ENCODE assay signal across 21 cellular contexts in genomic region chr19:47499863-47500830, GRCh38. TPM values are rescaled to one million over a fixed set of nuclear protein-coding genes. Genes with fewer than 3 reads are reported as not detected.
DNase-seq lines count a peak whose midpoint lies in the region; ATAC-seq and TF ChIP-seq lines count a peak whose summit lies in the region.
"Had no signal": no experiment of that assay in that cellular context is flagged by ENCODE, and none has a peak within 500 bp of the region (broad histone marks: within the 10 kb centered on the region; RNA-seq: fewer than 3 reads in every experiment).

No MANE protein-coding gene starts in this region.

- H3K36me3 ChIP-seq in adipocyte (ENCODE audit: control insufficient read depth, insufficient read depth, low read length, severe bottlenecking), result peaks cover 78% of the 10 kb centered on the region

- peak overlapping the region; percentile 5 for H3K9ac ChIP-seq in adipocyte (ENCODE audit: low read length)
- H3K9ac ChIP-seq: BLaER1 had no signal

- H3K4me3 Mint-ChIP-seq in CD14-positive monocyte, result no peak overlapping the region
- H3K4me3 Mint-ChIP-seq: activated T-helper 17 cell treated with anti-CD3 and anti-CD28 coated beads, Interleukin-2, amount 50 U/mL, for 72 hours had no signal

- no peak overlapping the region for H3K27ac Mint-ChIP-seq in CD14-positive monocyte
- H3K27ac Mint-ChIP-seq: activated T-helper 17 cell treated with anti-CD3 and anti-CD28 coated beads, Interleukin-2, amount 50 U/mL, for 72 hours had no signal

- DNase-seq in NCI-H2196 (lab: John Stamatoyannopoulos, UW; ENCODE audit: unreplicated experiment) (peak; percentile 25), NCI-H2196 treated with DMSO at 0.1 percent for 48 hours (lab: John Stamatoyannopoulos, UW; ENCODE audit: unreplicated experiment) (no peak), adipocyte (ENCODE audit: low read depth) (no peak), head of caudate nucleus (peak in 37 of 42 donors; percentile 49 to 86 (median 67)), superior temporal gyrus (ENCODE audit: extremely low spot score) (peak; percentile 12), CD14-positive monocyte (ENCODE audit: low spot score) (no peak)
- DNase-seq: DMS153; effector memory CD4-positive, alpha-beta T cell; IMR-90; naive thymus-derived CD8-positive, alpha-beta T cell; NCI-H187 treated with DMSO at 0.1 percent for 48 hours; small intestine; stimulated activated CD4-positive, alpha-beta T cell treated with anti-CD3 and anti-CD28 coated beads, Interleukin-4, amount 100 ng/mL, for 4 hours; testis had no signal

- intact Hi-C loops in head of caudate nucleus (cut with DNase I) (no loop called here), CD14-positive monocyte (cut with micrococcal nuclease) (no loop called here)

- H3K9me3 ChIP-seq in adipocyte (ENCODE audit: control insufficient read depth, low read length), result no peaks in the 10 kb centered on the region
- H3K9me3 ChIP-seq: BLaER1, heart left ventricle, testis had no signal

- H3K4me1 ChIP-seq in adipocyte (ENCODE audit: control insufficient read depth, insufficient read depth, low read length), result peaks cover 23% of the 10 kb centered on the region
- H3K4me1 ChIP-seq: testis had no signal

- H3K27me3 Mint-ChIP-seq in CD14-positive monocyte (ENCODE audit: low read depth in 3 of 3), result peaks cover 0 to 2% (median 2%) of the 10 kb centered on the region in 3 donors
- H3K27me3 Mint-ChIP-seq: activated T-helper 17 cell treated with anti-CD3 and anti-CD28 coated beads, Interleukin-2, amount 50 U/mL, for 72 hours; naive thymus-derived CD8-positive, alpha-beta T cell had no signal

- H3K9me3 Mint-ChIP-seq in CD14-positive monocyte, result no peaks in the 10 kb centered on the region
- H3K9me3 Mint-ChIP-seq: activated T-helper 17 cell treated with anti-CD3 and anti-CD28 coated beads, Interleukin-2, amount 50 U/mL, for 72 hours; naive thymus-derived CD8-positive, alpha-beta T cell had no signal

- no peaks in the 10 kb centered on the region for H3K27me3 ChIP-seq in adipocyte (replicated peaks; ENCODE audit: control insufficient read depth, insufficient read depth, low read length)
- H3K27me3 ChIP-seq: BLaER1, heart left ventricle, testis had no signal

- no peak overlapping the region for H3K4me3 ChIP-seq in adipocyte (ENCODE audit: low read length)
- H3K4me3 ChIP-seq: BLaER1, heart left ventricle, testis had no signal

- TF ChIP-seq CTCF in CD14-positive monocyte (IDR thresholded peaks at IDR 0.05), result no peak

- H3K36me3 Mint-ChIP-seq in CD14-positive monocyte, result peaks cover 80 to 98% of the 10 kb centered on the region in 2 donors

- no peaks in the 10 kb centered on the region for H3K4me1 Mint-ChIP-seq in CD14-positive monocyte

- no peak for ATAC-seq in GM19463 (IDR thresholded peaks at IDR 0.05; ENCODE audit: unreplicated experiment)
- ATAC-seq in GM18519 (IDR thresholded peaks at IDR 0.05; ENCODE audit: low FRiP score, unreplicated experiment), result no peak
- ATAC-seq: activated T-helper 17 cell treated with anti-CD3 and anti-CD28 coated beads, Interleukin-2, amount 50 U/mL, for 72 hours; heart left ventricle; naive thymus-derived CD8-positive, alpha-beta T cell; Right ventricle myocardium inferior had no signal

RNA-seq across cellular contexts. Expression of gene NAPA, which starts 14.7 kb away (rescaled TPM):
- 100 to 1,000 TPM in 1 of 2 donors, 10 to 100 TPM in 1; 77.5 to 111 TPM for polyA plus RNA-seq in CD14-positive monocyte

RNA-seq across cellular contexts. Expression of gene KPTN, which starts 16.1 kb away (rescaled TPM):
- polyA plus RNA-seq in CD14-positive monocyte, result 1 to 10 TPM; 9.5 to 9.7 TPM

RNA-seq across cellular contexts. Expression of gene SLC8A2, which starts 28.5 kb away (rescaled TPM):
- polyA plus RNA-seq in CD14-positive monocyte, result not detected
- polyA plus RNA-seq: fibroblast of lung had no signal

Comparison
In these comparisons a context has a peak if more than half of its experiments do, and no peak if none do; other contexts are left out.
1. DNase-seq: peak in NCI-H2196 (single experiment), head of caudate nucleus (37 of 42) and superior temporal gyrus (single experiment); none in NCI-H2196 treated with DMSO at 0.1 percent for 48 hours (single experiment), adipocyte (single experiment) and CD14-positive monocyte (single experiment).